8 cellular contexts compared by ENCODE assay signal in the genomic region with DNA sequence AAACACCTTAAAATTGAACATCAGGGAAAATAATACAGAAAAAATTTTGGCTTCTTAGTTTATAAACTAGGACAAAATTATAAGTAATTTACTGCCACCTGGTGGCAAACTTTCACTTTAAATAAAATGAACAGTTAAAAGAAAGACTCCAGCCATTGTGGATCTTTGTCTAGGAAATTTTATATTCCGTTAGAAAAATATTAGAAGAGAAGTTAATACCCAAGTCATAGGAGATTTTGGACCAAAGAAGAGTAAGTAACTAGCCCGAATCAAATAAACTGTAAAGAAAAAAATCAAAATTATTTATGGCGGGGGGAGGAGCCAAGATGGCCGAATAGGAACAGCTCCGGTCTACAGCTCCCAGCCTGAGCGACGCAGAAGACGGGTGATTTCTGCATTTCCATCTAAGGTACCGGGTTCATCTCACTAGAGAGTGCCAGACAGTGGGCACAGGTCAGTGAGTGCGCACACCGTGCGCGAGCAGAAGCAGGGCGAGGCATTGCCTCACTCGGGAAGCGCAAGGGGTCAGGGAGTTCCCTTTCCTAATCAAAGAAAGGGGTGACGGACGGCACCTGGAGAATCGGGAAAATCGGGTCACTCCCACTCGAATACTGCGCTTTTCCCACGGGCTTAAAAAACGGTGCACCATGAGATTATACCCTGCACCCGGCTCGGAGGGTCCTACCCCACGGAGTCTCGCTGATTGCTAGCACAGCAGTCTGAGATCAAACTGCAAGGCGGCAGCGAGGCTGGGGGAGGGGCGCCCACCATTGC.
DNase-seq lines count a peak whose midpoint lies in the region; TF ChIP-seq lines count a peak whose summit lies in the region.
"Not testable (repeated sequence)": the region's sequence is repeated elsewhere in the genome, so short reads cannot be mapped to it uniquely, and the experiment has no call there.

No MANE protein-coding gene starts in this region.

- H3K27ac ChIP-seq in KMS-11, result peak overlapping the region; percentile 82
- peak overlapping the region; percentile 27; the same call in 1 of the 2 replicates for H3K27ac ChIP-seq in SJCRH30
- H3K27ac ChIP-seq in brain microvascular endothelial cell, result not testable (repeated sequence)

- not testable (repeated sequence) for H3K4me3 ChIP-seq in KMS-11 (IDR thresholded peaks at IDR 0.05; ENCODE audit: insufficient read depth, low read depth, low read length); brain microvascular endothelial cell (ENCODE audit: low read depth, low read length)
- H3K4me3 ChIP-seq in SJCRH30, result peak overlapping the region; percentile 59

- H3K9ac ChIP-seq in KMS-11, result peak overlapping the region; percentile 80

- H3K4me3 Mint-ChIP-seq in nephron progenitor cell, result peak overlapping the region; percentile 78

- not testable (repeated sequence) for H3K36me3 ChIP-seq in KMS-11 (ENCODE audit: insufficient read depth); SJCRH30; brain microvascular endothelial cell (replicated peaks)

- not testable (repeated sequence) for H3K4me1 Mint-ChIP-seq in nephron progenitor cell

- H3K4me1 ChIP-seq in KMS-11 (ENCODE audit: low read depth, poor library complexity, severe bottlenecking), result peaks cover 31% of the 10 kb centered on the region
- not testable (repeated sequence) for H3K4me1 ChIP-seq in SJCRH30

- not testable (repeated sequence) for H3K27me3 ChIP-seq in KMS-11 (ENCODE audit: insufficient read depth, low read depth); SJCRH30; brain microvascular endothelial cell (replicated peaks)

- H3K36me3 Mint-ChIP-seq in nephron progenitor cell (ENCODE audit: low read depth), result not testable (repeated sequence)

- peak overlapping the region; percentile 61 for H2AFZ ChIP-seq in KMS-11 (ENCODE audit: low read depth)

- H3K79me2 ChIP-seq in KMS-11 (ENCODE audit: insufficient read depth, low read depth), result not testable (repeated sequence)

- in situ Hi-C loops in ACHN (cut with HindIII; ENCODE audit: low pct_ligation_motif_present, low pct_unique_long_range_greater_than_20kb, low sequenced_read_pairs); brain microvascular endothelial cell (cut with HindIII; ENCODE audit: low pct_ligation_motif_present, low sequenced_read_pairs): not testable (repeated sequence)

- TF ChIP-seq CTCF in GM10266 (IDR thresholded peaks at IDR 0.05; ENCODE audit: control insufficient read depth, insufficient read depth, low read depth, missing control alignments) (peak; percentile 20), KMS-11 (conservative IDR thresholded peaks at IDR 0.05; ENCODE audit: low read depth, low read length) (peak; percentile 84), nephron progenitor cell (IDR thresholded peaks at IDR 0.05) (peak; percentile 27)
- not testable (repeated sequence) for TF ChIP-seq CTCF in brain microvascular endothelial cell (IDR thresholded peaks at IDR 0.05; ENCODE audit: low read depth, low read length, missing control alignments)

- H3K27ac Mint-ChIP-seq in nephron progenitor cell, result peak overlapping the region; percentile 87

- H3K27me3 Mint-ChIP-seq in nephron progenitor cell (ENCODE audit: low read depth, poor library complexity), result not testable (repeated sequence)

- not testable (repeated sequence) for H3K9me3 ChIP-seq in SJCRH30 (replicated peaks)

- peak overlapping the region; percentile 36; the same call in 1 of the 2 replicates for H3K4me2 ChIP-seq in KMS-11

- peak; percentile 74 for DNase-seq in ACHN
- not testable (repeated sequence) for DNase-seq in GM10266 (ENCODE audit: extremely low spot score); nephron progenitor cell
- DNase-seq in NCI-H2227 (lab: John Stamatoyannopoulos, UW; ENCODE audit: unreplicated experiment), result peak; percentile 68
- DNase-seq in SJCRH30, result peak; percentile 6 to 70
- DNase-seq in brain microvascular endothelial cell, result peak; percentile 24
- DNase-seq in glomerular endothelial cell (ENCODE audit: extremely low read depth, low read depth, low spot score), result peak; percentile 31

- H4K20me1 ChIP-seq in KMS-11 (ENCODE audit: insufficient read depth), result not testable (repeated sequence)

- peaks cover 15% of the 10 kb centered on the region for H3K9me3 Mint-ChIP-seq in nephron progenitor cell
